In the genomic region with DNA sequence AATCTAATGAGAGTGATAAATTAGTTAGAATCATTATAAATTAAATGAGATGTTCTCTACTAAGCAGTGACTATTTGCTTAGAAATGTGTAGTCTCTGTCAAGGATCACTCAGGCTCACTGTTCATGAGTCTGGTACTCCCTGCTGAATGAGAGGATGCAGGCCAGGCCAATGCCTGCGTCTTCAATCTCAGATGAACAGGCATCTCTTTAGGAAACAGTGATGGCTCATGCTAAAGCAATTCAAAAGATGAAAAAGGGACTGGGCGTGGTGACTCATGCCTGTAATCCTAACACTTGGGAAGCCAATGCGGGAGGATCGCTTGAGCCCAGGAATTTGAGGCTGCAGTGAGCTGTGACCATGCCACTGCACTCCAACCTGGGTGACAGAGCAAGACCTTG, we compare ENCODE assay signal across 12 cellular contexts.
DNase-seq lines count a peak whose midpoint lies in the region; ATAC-seq, FAIRE-seq and TF ChIP-seq lines count a peak whose summit lies in the region.
"Had no signal": no experiment of that assay in that cellular context is flagged by ENCODE, and none has a peak within 500 bp of the region (broad histone marks: within the 10 kb centered on the region; RNA-seq: fewer than 3 reads in every experiment).

No MANE protein-coding gene starts in this region.

- no peaks in the 10 kb centered on the region for H4K20me1 ChIP-seq in H9 (ENCODE audit: control insufficient read depth, insufficient read depth, insufficient read length)

- H3K9me3 Mint-ChIP-seq in H9, result 0 out of 5 replicates have a peak, but pooled peaks cover 0 to 3% of the 10 kb centered on the region in 2 experiments
- no peaks in the 10 kb centered on the region for H3K9me3 Mint-ChIP-seq in CD14-positive monocyte

- H2BK12ac ChIP-seq in H9 (ENCODE audit: insufficient read length, low read depth, low read length), result no peak overlapping the region

- H3T11ph ChIP-seq in H9 (ENCODE audit: low read length), result no peak overlapping the region

- no peak overlapping the region for H3K4me3 ChIP-seq in small intestine (ENCODE audit: low read depth in 1 of 2, low read length in 2 of 2)

- no peaks in the 10 kb centered on the region for H3K79me1 ChIP-seq in H9 (ENCODE audit: insufficient read depth, low read depth, low read length, poor library complexity, severe bottlenecking)

- intact Hi-C loops in CD14-positive monocyte (cut with micrococcal nuclease), result no loop called here

- no peak overlapping the region for H2BK20ac ChIP-seq in H9 (ENCODE audit: low read depth, low read length, poor library complexity, severe bottlenecking)

- H3K4me1 ChIP-seq in H9 (ENCODE audit: insufficient read depth, low read length) (no peaks in the 10 kb centered on the region), small intestine (ENCODE audit: control insufficient read depth in 2 of 2, insufficient read depth in 1 of 2, low read depth in 1 of 2, low read length in 1 of 2) (no peaks in the 10 kb centered on the region)

- no peak overlapping the region for H3K27ac ChIP-seq in H9 (ENCODE audit: insufficient read length, low read depth, low read length)
- H3K27ac ChIP-seq in small intestine (ENCODE audit: low read depth in 1 of 2, low read length in 1 of 2), result no peak overlapping the region
- H3K27ac ChIP-seq: C4-2B, WERI-Rb-1 had no signal

- H3K9me3 ChIP-seq in H9 (ENCODE audit: control insufficient read depth, low read depth, low read length) (no peaks in the 10 kb centered on the region), small intestine (ENCODE audit: control insufficient read depth, low read depth) (no peaks in the 10 kb centered on the region)

- no peak overlapping the region for H2AFZ ChIP-seq in H9 (ENCODE audit: low read length)

- no peak overlapping the region for H3K18ac ChIP-seq in H9 (ENCODE audit: insufficient read length, low read depth, low read length)

- H3K4me2 ChIP-seq in H9 (ENCODE audit: insufficient read depth, insufficient read length, low read length), result no peak overlapping the region

- H2BK5ac ChIP-seq in H9 (ENCODE audit: insufficient read length, low read length), result no peak overlapping the region

- H3K4me3 Mint-ChIP-seq in H9, result no peak overlapping the region
- H3K4me3 Mint-ChIP-seq in CD14-positive monocyte, result no peak overlapping the region

- H3K27me3 Mint-ChIP-seq in H9 (ENCODE audit: low read depth) (no peaks in the 10 kb centered on the region), CD14-positive monocyte (ENCODE audit: low read depth in 3 of 3) (peaks cover 0 to 3% (median 0%) of the 10 kb centered on the region in 3 donors)

- no peak overlapping the region for H3K9ac ChIP-seq in H9 (ENCODE audit: extremely low read depth, insufficient read length, low read length)

- H3K14ac ChIP-seq in H9 (ENCODE audit: insufficient read depth, low read length), result no peak overlapping the region

- H3K4ac ChIP-seq in H9 (ENCODE audit: low read depth, low read length), result no peak overlapping the region

- no peak overlapping the region for H2BK15ac ChIP-seq in H9 (ENCODE audit: low read depth, low read length)

- H3K36me3 Mint-ChIP-seq in H9 (ENCODE audit: insufficient read depth in 1 of 3, low read depth in 3 of 3) (no peaks in the 10 kb centered on the region), CD14-positive monocyte (no peaks in the 10 kb centered on the region)

- H3K23ac ChIP-seq in H9 (ENCODE audit: insufficient read length, low read depth, low read length), result no peak overlapping the region

- no peak overlapping the region for H3K27ac Mint-ChIP-seq in H9
- no peak overlapping the region for H3K27ac Mint-ChIP-seq in CD14-positive monocyte

- H3K79me2 ChIP-seq in H9 (ENCODE audit: insufficient read depth, low read length), result no peaks in the 10 kb centered on the region

- no peak overlapping the region for H3K56ac ChIP-seq in H9 (ENCODE audit: insufficient read length, low read depth, low read length)

- peak; percentile 95 for DNase-seq in A172 (ENCODE audit: low spot score)
- DNase-seq in H9, result peak; percentile 48
- DNase-seq in SW480 (ENCODE audit: low spot score), result peak; percentile 75
- DNase-seq in foreskin melanocyte, result peak; percentile 53
- DNase-seq in CD14-positive monocyte (ENCODE audit: low spot score), result no peak
- DNase-seq in NCI-H2029 (lab: John Stamatoyannopoulos, UW), result no peak
- DNase-seq in small intestine, result no peak
- DNase-seq: activated naive CD4-positive, alpha-beta T cell treated with Interleukin-2 at 50 U/mL for 16 hours; NCI-H524; WERI-Rb-1 had no signal

- H3K4me1 Mint-ChIP-seq in H9 (peaks cover 8 to 11% of the 10 kb centered on the region in 2 experiments), CD14-positive monocyte (no peaks in the 10 kb centered on the region)

- WGBS in H9 (ENCODE audit: extremely low coverage, insufficient read length, low lambda C conversion rate), result no CpG with 5 or more reads among the region's 4 CpGs
- 85 to 93% (median 89%) methylated on average over 4 of the region's 4 CpGs for WGBS in small intestine, 3 donors

- no peak for FAIRE-seq in small intestine (lab: Jason Lieb, UNC)

- H3K36me3 ChIP-seq in small intestine (ENCODE audit: control insufficient read depth in 2 of 2, insufficient read depth in 2 of 2, low read length in 2 of 2), result no peaks in the 10 kb centered on the region

- H3K27me3 ChIP-seq in H9 (ENCODE audit: insufficient read depth, low read length) (no peaks in the 10 kb centered on the region), small intestine (ENCODE audit: control insufficient read depth in 2 of 2, insufficient read depth in 2 of 2, low read length in 2 of 2) (no peaks in the 10 kb centered on the region)

- no peak overlapping the region for H4K8ac ChIP-seq in H9 (replicated peaks; ENCODE audit: insufficient read length, low read depth, low read length)

- H4K91ac ChIP-seq in H9 (ENCODE audit: insufficient read length, low read depth, low read length), result no peak overlapping the region

- H4K5ac ChIP-seq in H9 (ENCODE audit: insufficient read length, low read depth, low read length), result no peak overlapping the region

- no peak for ATAC-seq in HG03439 (IDR thresholded peaks at IDR 0.05; ENCODE audit: unreplicated experiment)

- no peaks in the 10 kb centered on the region for H3K23me2 ChIP-seq in H9 (ENCODE audit: insufficient read length, low read depth, low read length, poor library complexity, severe bottlenecking)

- TF ChIP-seq CTCF in H9 (conservative IDR thresholded peaks at IDR 0.05) (no peak), CD14-positive monocyte (IDR thresholded peaks at IDR 0.05) (no peak)

- H2BK120ac ChIP-seq in H9 (ENCODE audit: low read depth, low read length, poor library complexity, severe bottlenecking), result no peak overlapping the region

- H2AK5ac ChIP-seq in H9 (ENCODE audit: insufficient read length, low read length), result no peak overlapping the region

Comparison
In these comparisons a context has a peak if more than half of its experiments do, and no peak if none do; other contexts are left out.
1. DNase-seq: peak in A172 (single experiment), H9 (single experiment), SW480 (single experiment) and foreskin melanocyte (single experiment); none in CD14-positive monocyte (single experiment), NCI-H2029 (single experiment) and small intestine (single experiment).